Comparison of ENCODE assay signal across 1 cellular context in genomic region chr2:99491066-99491461, GRCh38.
TF ChIP-seq lines count a peak whose summit lies in the region.
"Not testable (repeated sequence)": the region's sequence is repeated elsewhere in the genome, so short reads cannot be mapped to it uniquely, and the experiment has no call there.

No MANE protein-coding gene starts in this region.

TF ChIP-seq in K562, 482 proteins besides CTCF, POLR2A, EP300 and RAD21:
- TF ChIP-seq CEBPG (CRISPR knock-in tag; IDR thresholded peaks at IDR 0.05) = not testable (repeated sequence)
- TF ChIP-seq CEBPG (tag; conservative IDR thresholded peaks at IDR 0.05 in 1 of 2, IDR thresholded peaks at IDR 0.05 in 1 of 2) = peak; percentile 26 to 88
- TF ChIP-seq CEBPB (tag; IDR thresholded peaks at IDR 0.05) = peak; percentile 79
